In genomic region chr20:9412309-9412708, GRCh38 we compare ENCODE assay signal across 16 cellular contexts.
DNase-seq lines count a peak whose midpoint lies in the region; ATAC-seq, FAIRE-seq and TF ChIP-seq lines count a peak whose summit lies in the region.
"Had no signal": no experiment of that assay in that cellular context is flagged by ENCODE, and none has a peak within 500 bp of the region (broad histone marks: within the 10 kb centered on the region; RNA-seq: fewer than 3 reads in every experiment).

No MANE protein-coding gene starts in this region.

- peaks cover 12% of the 10 kb centered on the region for H3K4me1 Mint-ChIP-seq in stimulated activated memory B cell treated with anti-CD40 and anti-IgM and Interleukin-4, amounts not matched to agents 10 μg/mL and 1 μg/mL and 100 μg/mL, for 72 hours
- H3K4me1 Mint-ChIP-seq: activated naive CD4-positive, alpha-beta T cell treated with anti-CD3 and anti-CD28 coated beads, Interleukin-2, amount 10 ng/mL, durations not matched to agents 7 days and 5 days; central memory CD8-positive, alpha-beta T cell; mesothelial cell of epicardium had no signal

- 32 to 78% (median 40%) methylated on average over 5 of the region's 5 CpGs for WGBS in small intestine, 3 donors

- H3K4me3 Mint-ChIP-seq in stimulated activated memory B cell treated with anti-CD40 and anti-IgM and Interleukin-4, amounts not matched to agents 10 μg/mL and 1 μg/mL and 100 μg/mL, for 72 hours, result no peak overlapping the region
- H3K4me3 Mint-ChIP-seq: activated CD8-positive, alpha-beta T cell treated with anti-CD3 and anti-CD28 coated beads for 36 hours; activated naive CD4-positive, alpha-beta T cell treated with anti-CD3 and anti-CD28 coated beads, Interleukin-2, amount 10 ng/mL, durations not matched to agents 7 days and 5 days; CD8-positive, alpha-beta T cell; central memory CD8-positive, alpha-beta T cell; mesothelial cell of epicardium; stimulated activated naive CD8-positive, alpha-beta T cell treated with anti-CD3 and anti-CD28 coated beads, Interleukin-15, Interleukin-2, amounts not matched to agents 100 ng/mL and 50 ng/mL, for 24 hours had no signal

- no peaks in the 10 kb centered on the region for H3K36me3 ChIP-seq in small intestine (ENCODE audit: control insufficient read depth in 2 of 2, insufficient read depth in 2 of 2, low read length in 2 of 2)

- H3K36me3 Mint-ChIP-seq in stimulated activated memory B cell treated with anti-CD40 and anti-IgM and Interleukin-4, amounts not matched to agents 10 μg/mL and 1 μg/mL and 100 μg/mL, for 72 hours, result no peaks in the 10 kb centered on the region
- H3K36me3 Mint-ChIP-seq: activated naive CD4-positive, alpha-beta T cell treated with anti-CD3 and anti-CD28 coated beads, Interleukin-2, amount 10 ng/mL, durations not matched to agents 7 days and 5 days; CD8-positive, alpha-beta T cell; mesothelial cell of epicardium had no signal

- H3K9me3 ChIP-seq in small intestine (ENCODE audit: control insufficient read depth, low read depth), result no peaks in the 10 kb centered on the region
- H3K9me3 ChIP-seq: psoas muscle had no signal

- H3K27ac Mint-ChIP-seq in stimulated activated memory B cell treated with anti-CD40 and anti-IgM and Interleukin-4, amounts not matched to agents 10 μg/mL and 1 μg/mL and 100 μg/mL, for 72 hours, result no peak overlapping the region
- H3K27ac Mint-ChIP-seq: activated CD8-positive, alpha-beta T cell treated with anti-CD3 and anti-CD28 coated beads for 36 hours; activated naive CD4-positive, alpha-beta T cell treated with anti-CD3 and anti-CD28 coated beads, Interleukin-2, amount 10 ng/mL, durations not matched to agents 7 days and 5 days; CD8-positive, alpha-beta T cell; mesothelial cell of epicardium; stimulated activated naive CD8-positive, alpha-beta T cell treated with anti-CD3 and anti-CD28 coated beads, Interleukin-15, Interleukin-2, amounts not matched to agents 100 ng/mL and 50 ng/mL, for 24 hours had no signal

- H3K27me3 ChIP-seq in small intestine (ENCODE audit: control insufficient read depth in 2 of 2, insufficient read depth in 2 of 2, low read length in 2 of 2), result no peaks in the 10 kb centered on the region

- no peak for FAIRE-seq in small intestine (lab: Jason Lieb, UNC)

- no peaks in the 10 kb centered on the region for H3K9me3 Mint-ChIP-seq in stimulated activated memory B cell treated with anti-CD40 and anti-IgM and Interleukin-4, amounts not matched to agents 10 μg/mL and 1 μg/mL and 100 μg/mL, for 72 hours
- H3K9me3 Mint-ChIP-seq: activated CD8-positive, alpha-beta T cell treated with anti-CD3 and anti-CD28 coated beads for 36 hours; activated naive CD4-positive, alpha-beta T cell treated with anti-CD3 and anti-CD28 coated beads, Interleukin-2, amount 10 ng/mL, durations not matched to agents 7 days and 5 days; CD8-positive, alpha-beta T cell; central memory CD8-positive, alpha-beta T cell; stimulated activated naive CD8-positive, alpha-beta T cell treated with anti-CD3 and anti-CD28 coated beads, Interleukin-15, Interleukin-2, amounts not matched to agents 100 ng/mL and 50 ng/mL, for 24 hours had no signal

- TF ChIP-seq CTCF in GM13977 (IDR thresholded peaks at IDR 0.05; ENCODE audit: extremely low read depth, insufficient read depth, missing control alignments), result no peak

- no peaks in the 10 kb centered on the region for H3K4me1 ChIP-seq in small intestine (ENCODE audit: control insufficient read depth in 2 of 2, insufficient read depth in 1 of 2, low read depth in 1 of 2, low read length in 1 of 2)
- H3K4me1 ChIP-seq: psoas muscle had no signal

- H3K27ac ChIP-seq in small intestine (ENCODE audit: low read depth in 1 of 2, low read length in 1 of 2), result no peak overlapping the region
- H3K27ac ChIP-seq: psoas muscle had no signal

- no peak for DNase-seq in small intestine
- no peak for DNase-seq in GM13977 (ENCODE audit: low spot score)
- DNase-seq in activated CD4-positive, alpha-beta T cell treated with anti-CD3 and anti-CD28 coated beads, Interleukin-2, amount 50 U/mL, for 1 hour, result no peak
- no peak for DNase-seq in NCI-H69 (lab: John Stamatoyannopoulos, UW)
- DNase-seq: activated CD8-positive, alpha-beta T cell treated with anti-CD3 and anti-CD28 coated beads for 36 hours; activated naive CD4-positive, alpha-beta T cell treated with anti-CD3 and anti-CD28 coated beads, Interleukin-2, amount 10 ng/mL, durations not matched to agents 7 days and 5 days; CD8-positive, alpha-beta T cell; psoas muscle; stimulated activated CD4-positive, alpha-beta T cell treated with anti-CD3 and anti-CD28 coated beads, Interleukin-1b, Interleukin-23, amount 100 ng/mL, for 48 hours had no signal

- H3K27me3 Mint-ChIP-seq in stimulated activated memory B cell treated with anti-CD40 and anti-IgM and Interleukin-4, amounts not matched to agents 10 μg/mL and 1 μg/mL and 100 μg/mL, for 72 hours, result no peaks in the 10 kb centered on the region
- H3K27me3 Mint-ChIP-seq: activated CD8-positive, alpha-beta T cell treated with anti-CD3 and anti-CD28 coated beads for 36 hours; activated naive CD4-positive, alpha-beta T cell treated with anti-CD3 and anti-CD28 coated beads, Interleukin-2, amount 10 ng/mL, durations not matched to agents 7 days and 5 days; central memory CD8-positive, alpha-beta T cell; stimulated activated naive CD8-positive, alpha-beta T cell treated with anti-CD3 and anti-CD28 coated beads, Interleukin-15, Interleukin-2, amounts not matched to agents 100 ng/mL and 50 ng/mL, for 24 hours had no signal

- in situ Hi-C loops in GM13977 (cut with MboI; ENCODE audit: low pct_unique_long_range_greater_than_20kb, low sequenced_read_pairs, unreplicated experiment), result loop anchor here (10.0 to 25.0 kb wide), 3 partner anchors 192 to 675 kb away; no protein-coding TSS in a partner anchor

- no peak overlapping the region for H3K4me3 ChIP-seq in small intestine (ENCODE audit: low read depth in 1 of 2, low read length in 2 of 2)
- H3K4me3 ChIP-seq: psoas muscle had no signal

- ATAC-seq in GM18907 (IDR thresholded peaks at IDR 0.05; ENCODE audit: unreplicated experiment) (peak; percentile 80), GM21717 (IDR thresholded peaks at IDR 0.05; ENCODE audit: unreplicated experiment) (peak; percentile 89), HG03095 (IDR thresholded peaks at IDR 0.05; ENCODE audit: unreplicated experiment) (peak; percentile 65)
- peak; percentile 68 for ATAC-seq in stimulated activated memory B cell treated with anti-CD40 and anti-IgM and Interleukin-4, amounts not matched to agents 10 μg/mL and 1 μg/mL and 100 μg/mL, for 72 hours
- ATAC-seq: activated CD8-positive, alpha-beta T cell treated with anti-CD3 and anti-CD28 coated beads for 36 hours; CD8-positive, alpha-beta T cell; psoas muscle had no signal
